8 cellular contexts compared by ENCODE assay signal in genomic region chr4:18075823-18076433, GRCh38. TPM values are rescaled to one million over a fixed set of nuclear protein-coding genes. Genes with fewer than 3 reads are reported as not detected.
A peak's percentile ranks its signal among the peaks of the same experiment; 100 is the strongest.
DNase-seq lines count a peak whose midpoint lies in the region; ATAC-seq and TF ChIP-seq lines count a peak whose summit lies in the region.

No MANE protein-coding gene starts in this region.

- H3K4me1 ChIP-seq in foreskin keratinocyte, result no peaks in the 10 kb centered on the region

- peak; percentile 50 for TF ChIP-seq CTCF in foreskin keratinocyte (conservative IDR thresholded peaks at IDR 0.05)

- DNase-seq in activated effector memory CD4-positive, alpha-beta T cell treated with anti-CD3 and anti-CD28 coated beads, Interleukin-2, amount 50 U/mL, for 16 hours, result peak; percentile 62
- no peak for DNase-seq in activated effector memory CD4-positive, alpha-beta T cell treated with Interleukin-2 at 50 U/mL for 16 hours
- DNase-seq in HuH-7.5 (ENCODE audit: low spot score), result peak; percentile 25
- peak; percentile 16 for DNase-seq in UCSD-AML1 (lab: John Stamatoyannopoulos, UW; ENCODE audit: unreplicated experiment)
- DNase-seq in foreskin keratinocyte, result no peak
- peak; percentile 21 to 28 for DNase-seq in stimulated activated CD4-positive, alpha-beta T cell treated with anti-CD3 and anti-CD28 coated beads, Interleukin-2, amount 100 ng/mL, for 24 hours
- DNase-seq in NCI-H2196 (lab: John Stamatoyannopoulos, UW; ENCODE audit: unreplicated experiment), result no peak
- no peak for DNase-seq in midbrain (lab: John Stamatoyannopoulos, UW)

- no peaks in the 10 kb centered on the region for H3K27me3 ChIP-seq in foreskin keratinocyte

- no peak overlapping the region for H3K27ac ChIP-seq in foreskin keratinocyte

- peak; percentile 36 for ATAC-seq in foreskin keratinocyte

RNA-seq across cellular contexts. Expression of gene LCORL, which starts 54.4 kb away (rescaled TPM):
- total RNA-seq in foreskin keratinocyte, result 7.1 and 7.3 TPM in 2 replicates
- 1.9 and 2.3 TPM in 2 replicates for polyA plus RNA-seq in foreskin keratinocyte

Comparison
In these comparisons a context has a peak if more than half of its experiments do, and no peak if none do; other contexts are left out.
1. DNase-seq: peak in activated effector memory CD4-positive, alpha-beta T cell treated with anti-CD3 and anti-CD28 coated beads, Interleukin-2, amount 50 U/mL, for 16 hours (single experiment), HuH-7.5 (single experiment), UCSD-AML1 (single experiment) and stimulated activated CD4-positive, alpha-beta T cell treated with anti-CD3 and anti-CD28 coated beads, Interleukin-2, amount 100 ng/mL, for 24 hours (2 of 2); none in activated effector memory CD4-positive, alpha-beta T cell treated with Interleukin-2 at 50 U/mL for 16 hours (single experiment), foreskin keratinocyte (0 of 2), NCI-H2196 (single experiment) and midbrain (single experiment).